In the genomic region with DNA sequence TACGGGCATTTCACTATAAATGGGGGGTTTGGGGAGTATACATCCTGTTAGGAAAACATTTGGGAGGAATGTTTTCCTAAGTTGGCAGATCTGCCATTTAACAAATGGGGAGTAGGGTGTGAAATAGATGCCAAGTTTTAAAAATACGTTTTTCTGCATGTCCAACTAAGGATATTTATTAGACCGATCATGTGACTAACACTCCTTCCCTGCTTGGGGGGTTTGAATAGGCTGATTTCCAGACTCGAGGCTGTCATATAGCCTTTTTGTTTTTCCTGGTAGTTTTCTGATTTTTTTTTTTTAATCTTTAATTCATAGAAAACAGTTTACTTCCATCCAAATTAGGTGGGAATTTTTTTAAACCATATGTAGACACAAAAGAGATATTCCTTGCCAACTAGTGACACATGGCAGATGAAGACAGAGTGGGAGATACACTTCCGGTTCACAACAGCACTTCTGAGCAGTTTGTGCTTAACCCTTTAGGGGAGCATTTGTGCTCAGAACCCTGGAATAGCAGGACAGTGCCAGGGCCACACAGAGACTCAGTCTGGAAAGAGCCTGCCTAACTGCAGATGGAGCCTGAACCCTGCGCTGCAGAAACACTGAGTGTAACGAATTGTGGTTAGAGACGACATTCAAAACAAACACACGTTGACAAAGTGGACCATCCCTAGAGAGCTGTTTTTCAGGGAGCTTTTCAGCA, we compare ENCODE assay signal across 13 cellular contexts. TPM values are rescaled to one million over a fixed set of nuclear protein-coding genes. Genes with fewer than 3 reads are reported as not detected.
DNase-seq lines count a peak whose midpoint lies in the region; ATAC-seq and TF ChIP-seq lines count a peak whose summit lies in the region.
"Had no signal": no experiment of that assay in that cellular context is flagged by ENCODE, and none has a peak within 500 bp of the region (broad histone marks: within the 10 kb centered on the region; RNA-seq: fewer than 3 reads in every experiment).

No MANE protein-coding gene starts in this region.

- CTCF ChIA-PET in activated naive CD4-positive, alpha-beta T cell treated with anti-CD3 and anti-CD28 coated beads, Interleukin-2, amount 10 ng/mL, durations not matched to agents 7 days and 5 days (lab: Charles Lee) = no interaction called here

- intact Hi-C loops in left colon (cut with DNase I, micrococcal nuclease) = no loop called here
- intact Hi-C loops in prostate gland (cut with DNase I) = no loop called here

- WGBS in prostate gland = 29% methylated on average over 9 of the region's 9 CpGs

- H3K4me3 Mint-ChIP-seq in activated T-helper 17 cell treated with anti-CD3 and anti-CD28 coated beads, Interleukin-2, amount 50 U/mL, for 72 hours = no peak overlapping the region
- H3K4me3 Mint-ChIP-seq in mesothelial cell of epicardium = no peak overlapping the region
- no peak overlapping the region for H3K4me3 Mint-ChIP-seq in activated naive CD4-positive, alpha-beta T cell treated with anti-CD3 and anti-CD28 coated beads, Interleukin-2, amount 10 ng/mL, durations not matched to agents 7 days and 5 days
- H3K4me3 Mint-ChIP-seq: naive B cell had no signal

- H3K27ac Mint-ChIP-seq in activated T-helper 17 cell treated with anti-CD3 and anti-CD28 coated beads, Interleukin-2, amount 50 U/mL, for 72 hours = peak overlapping the region; percentile 8
- peak overlapping the region; percentile 31 for H3K27ac Mint-ChIP-seq in mesothelial cell of epicardium
- no peak overlapping the region for H3K27ac Mint-ChIP-seq in activated naive CD4-positive, alpha-beta T cell treated with anti-CD3 and anti-CD28 coated beads, Interleukin-2, amount 10 ng/mL, durations not matched to agents 7 days and 5 days

- H3K4me1 ChIP-seq in prostate gland (replicated peaks) = no peaks in the 10 kb centered on the region

- no peaks in the 10 kb centered on the region for H3K27me3 Mint-ChIP-seq in activated T-helper 17 cell treated with anti-CD3 and anti-CD28 coated beads, Interleukin-2, amount 50 U/mL, for 72 hours
- no peaks in the 10 kb centered on the region for H3K27me3 Mint-ChIP-seq in mesothelial cell of epicardium (ENCODE audit: low read depth)
- H3K27me3 Mint-ChIP-seq in activated naive CD4-positive, alpha-beta T cell treated with anti-CD3 and anti-CD28 coated beads, Interleukin-2, amount 10 ng/mL, durations not matched to agents 7 days and 5 days = no peaks in the 10 kb centered on the region
- H3K27me3 Mint-ChIP-seq: naive B cell had no signal

- H3K4me1 Mint-ChIP-seq in activated T-helper 17 cell treated with anti-CD3 and anti-CD28 coated beads, Interleukin-2, amount 50 U/mL, for 72 hours = peaks cover 11% of the 10 kb centered on the region
- peaks cover 19% of the 10 kb centered on the region for H3K4me1 Mint-ChIP-seq in mesothelial cell of epicardium
- H3K4me1 Mint-ChIP-seq in activated naive CD4-positive, alpha-beta T cell treated with anti-CD3 and anti-CD28 coated beads, Interleukin-2, amount 10 ng/mL, durations not matched to agents 7 days and 5 days = peaks cover 43% of the 10 kb centered on the region

- ATAC-seq in activated T-helper 17 cell treated with anti-CD3 and anti-CD28 coated beads, Interleukin-2, amount 50 U/mL, for 72 hours (replicated peaks) = no peak
- no peak for ATAC-seq in left colon

- H3K36me3 ChIP-seq in prostate gland = no peaks in the 10 kb centered on the region

- H3K27me3 ChIP-seq in prostate gland (replicated peaks; ENCODE audit: insufficient read depth) = no peaks in the 10 kb centered on the region

- H3K9me3 ChIP-seq in prostate gland = no peaks in the 10 kb centered on the region

- DNase-seq in AG10803 (ENCODE audit: low read depth) (peak; percentile 55), HCEC 1CT (peak; percentile 50), mesothelial cell of epicardium (ENCODE audit: low spot score in 2 of 2, unreplicated experiment in 2 of 2) (no peak), left colon (no peak), prostate gland (ENCODE audit: low spot score) (no peak), NCI-H1436 (lab: John Stamatoyannopoulos, UW) (no peak)
- no peak for DNase-seq in activated naive CD4-positive, alpha-beta T cell treated with anti-CD3 and anti-CD28 coated beads, Interleukin-2, amount 10 ng/mL, durations not matched to agents 7 days and 5 days
- DNase-seq: activated T-cell treated with anti-CD3 and anti-CD28 coated beads, Interleukin-2, amount 50 U/mL, for 1 hour; cerebellar nuclear complex; naive B cell; NCI-H774; stimulated activated CD4-positive, alpha-beta T cell treated with anti-CD3 and anti-CD28 coated beads, Interleukin-2, amount 100 ng/mL, for 48 hours had no signal

- H3K4me3 ChIP-seq in AG10803 (ENCODE audit: low read length) (no peak overlapping the region), prostate gland (no peak overlapping the region)

- H3K36me3 Mint-ChIP-seq in activated T-helper 17 cell treated with anti-CD3 and anti-CD28 coated beads, Interleukin-2, amount 50 U/mL, for 72 hours (ENCODE audit: low read depth) = no peaks in the 10 kb centered on the region
- H3K36me3 Mint-ChIP-seq in mesothelial cell of epicardium = no peaks in the 10 kb centered on the region
- peaks cover 4% of the 10 kb centered on the region for H3K36me3 Mint-ChIP-seq in activated naive CD4-positive, alpha-beta T cell treated with anti-CD3 and anti-CD28 coated beads, Interleukin-2, amount 10 ng/mL, durations not matched to agents 7 days and 5 days
- H3K36me3 Mint-ChIP-seq: naive B cell had no signal

- TF ChIP-seq CTCF in AG10803 (conservative IDR thresholded peaks at IDR 0.05; ENCODE audit: low read length) (no peak; the same call in 1 of the 2 replicates), mesothelial cell of epicardium (IDR thresholded peaks at IDR 0.05; ENCODE audit: unreplicated experiment) (no peak), prostate gland (IDR thresholded peaks at IDR 0.05) (no peak)

- no peak for TF ChIP-seq POLR2A in prostate gland (IDR thresholded peaks at IDR 0.05)

- H3K9me3 Mint-ChIP-seq in activated T-helper 17 cell treated with anti-CD3 and anti-CD28 coated beads, Interleukin-2, amount 50 U/mL, for 72 hours = no peaks in the 10 kb centered on the region
- H3K9me3 Mint-ChIP-seq in mesothelial cell of epicardium = no peaks in the 10 kb centered on the region
- no peaks in the 10 kb centered on the region for H3K9me3 Mint-ChIP-seq in activated naive CD4-positive, alpha-beta T cell treated with anti-CD3 and anti-CD28 coated beads, Interleukin-2, amount 10 ng/mL, durations not matched to agents 7 days and 5 days
- H3K9me3 Mint-ChIP-seq: naive B cell had no signal

- H3K27ac ChIP-seq in prostate gland = no peak overlapping the region

RNA-seq across cellular contexts. Expression of a gene that starts 5.6 kb away (rescaled TPM):
- 100 to 1,000 TPM in 1 of 2 donors, 10 to 100 TPM in 1; 88.0 to 160 TPM for total RNA-seq in activated T-helper 17 cell treated with anti-CD3 and anti-CD28 coated beads, Interleukin-2, amount 50 U/mL, for 72 hours
- total RNA-seq in mesothelial cell of epicardium (112 to 113 TPM (median 113 TPM) in 3 replicates), left colon (100 to 1,000 TPM; 104 to 135 TPM), prostate gland (100 to 1,000 TPM in 1 of 2 donors, 10 to 100 TPM in 1; 41.7 to 138 TPM)

Comparison
In these comparisons a context has a peak if more than half of its experiments do, and no peak if none do; other contexts are left out.
1. DNase-seq: peak in AG10803 (single experiment) and HCEC 1CT (single experiment); none in mesothelial cell of epicardium (0 of 2), left colon (0 of 2), prostate gland (single experiment), NCI-H1436 (single experiment) and activated naive CD4-positive, alpha-beta T cell treated with anti-CD3 and anti-CD28 coated beads, Interleukin-2, amount 10 ng/mL, durations not matched to agents 7 days and 5 days (single experiment).